ENCODE assay signal across 13 cellular contexts in genomic region chr20:10432079-10432478, GRCh38. TPM values are rescaled to one million over a fixed set of nuclear protein-coding genes. Genes with fewer than 3 reads are reported as not detected.
DNase-seq lines count a peak whose midpoint lies in the region; ATAC-seq and TF ChIP-seq lines count a peak whose summit lies in the region.
"Had no signal": no experiment of that assay in that cellular context is flagged by ENCODE, and none has a peak within 500 bp of the region (broad histone marks: within the 10 kb centered on the region; RNA-seq: fewer than 3 reads in every experiment).

No MANE protein-coding gene starts in this region.

- no peaks in the 10 kb centered on the region for H3K9me3 Mint-ChIP-seq in CD4-positive, alpha-beta T cell
- no peaks in the 10 kb centered on the region for H3K9me3 Mint-ChIP-seq in activated T-helper 1 cell treated with anti-CD3 and anti-CD28 coated beads, Interleukin-12 subunit alpha, Interleukin-12 subunit beta, Interleukin-2, Interleukin-4 antibody, amounts not matched to agents 30 ng/mL and 10 ng/mL and 1 ng/mL, durations not matched to agents 14 hours and 24 hours and 36 hours
- peaks cover 0 to 3% (median 0%) of the 10 kb centered on the region in 7 donors for H3K9me3 Mint-ChIP-seq in naive B cell
- H3K9me3 Mint-ChIP-seq: natural killer cell had no signal

- POLR2A ChIA-PET in CD4-positive, alpha-beta T cell (lab: Charles Lee): no interaction called here

- TF ChIP-seq CTCF in CD4-positive, alpha-beta T cell (IDR thresholded peaks at IDR 0.05): no peak

- CTCF ChIA-PET in CD4-positive, alpha-beta T cell (lab: Charles Lee): no interaction called here

- peaks cover 83% of the 10 kb centered on the region for H3K4me1 Mint-ChIP-seq in CD4-positive, alpha-beta T cell (ENCODE audit: low read depth)
- peaks cover 23% of the 10 kb centered on the region for H3K4me1 Mint-ChIP-seq in activated T-helper 1 cell treated with anti-CD3 and anti-CD28 coated beads, Interleukin-12 subunit alpha, Interleukin-12 subunit beta, Interleukin-2, Interleukin-4 antibody, amounts not matched to agents 30 ng/mL and 10 ng/mL and 1 ng/mL, durations not matched to agents 14 hours and 24 hours and 36 hours (ENCODE audit: low read depth)
- H3K4me1 Mint-ChIP-seq in naive B cell: peaks cover 26 to 53% (median 50%) of the 10 kb centered on the region in 3 donors

- H3K36me3 Mint-ChIP-seq in CD4-positive, alpha-beta T cell (ENCODE audit: low read depth): peaks cover 21% of the 10 kb centered on the region
- no peaks in the 10 kb centered on the region for H3K36me3 Mint-ChIP-seq in activated T-helper 1 cell treated with anti-CD3 and anti-CD28 coated beads, Interleukin-12 subunit alpha, Interleukin-12 subunit beta, Interleukin-2, Interleukin-4 antibody, amounts not matched to agents 30 ng/mL and 10 ng/mL and 1 ng/mL, durations not matched to agents 14 hours and 24 hours and 36 hours (ENCODE audit: low read depth)
- H3K36me3 Mint-ChIP-seq in naive B cell: no peaks in the 10 kb centered on the region
- H3K36me3 Mint-ChIP-seq: natural killer cell had no signal

- intact Hi-C loops in CD4-positive, alpha-beta T cell (cut with DNase I, micrococcal nuclease): loop anchor here (2.0 to 10.0 kb wide), 3 partner anchors 73 to 1465 kb away; partner anchors contain the start of gene ANKEF1 (in 1 of the 2)
- intact Hi-C loops in activated T-helper 1 cell treated with anti-CD3 and anti-CD28 coated beads, Interleukin-12 subunit alpha, Interleukin-12 subunit beta, Interleukin-2, Interleukin-4 antibody, amounts not matched to agents 30 ng/mL and 10 ng/mL and 1 ng/mL, durations not matched to agents 14 hours and 24 hours and 36 hours (cut with micrococcal nuclease): loop anchor here (5.0 kb wide), 1 partner anchor 1460 kb away; no protein-coding TSS in a partner anchor
- intact Hi-C loops in Right ventricle myocardium inferior (cut with DNase I): no loop called here

- H3K27me3 Mint-ChIP-seq in CD4-positive, alpha-beta T cell: no peaks in the 10 kb centered on the region
- no peaks in the 10 kb centered on the region for H3K27me3 Mint-ChIP-seq in activated T-helper 1 cell treated with anti-CD3 and anti-CD28 coated beads, Interleukin-12 subunit alpha, Interleukin-12 subunit beta, Interleukin-2, Interleukin-4 antibody, amounts not matched to agents 30 ng/mL and 10 ng/mL and 1 ng/mL, durations not matched to agents 14 hours and 24 hours and 36 hours (ENCODE audit: insufficient read depth)
- peaks cover 0 to 4% (median 0%) of the 10 kb centered on the region in 3 donors for H3K27me3 Mint-ChIP-seq in naive B cell

- H3K27ac Mint-ChIP-seq in CD4-positive, alpha-beta T cell: peak overlapping the region; percentile 65
- H3K27ac Mint-ChIP-seq in activated T-helper 1 cell treated with anti-CD3 and anti-CD28 coated beads, Interleukin-12 subunit alpha, Interleukin-12 subunit beta, Interleukin-2, Interleukin-4 antibody, amounts not matched to agents 30 ng/mL and 10 ng/mL and 1 ng/mL, durations not matched to agents 14 hours and 24 hours and 36 hours: no peak overlapping the region
- peak overlapping the region in 5 of 6 donors; percentile 1 to 78 (median 48) for H3K27ac Mint-ChIP-seq in naive B cell

- no peaks in the 10 kb centered on the region for H3K9me3 ChIP-seq in CD4-positive, alpha-beta T cell (ENCODE audit: control insufficient read depth, low read length)

- no peak overlapping the region for H3K27ac ChIP-seq in CD4-positive, alpha-beta T cell (ENCODE audit: low read depth, low read length)

- ATAC-seq in CD4-positive, alpha-beta T cell (ENCODE audit: poor library complexity): no peak
- no peak for ATAC-seq in naive B cell (ENCODE audit: low read depth in 2 of 2)
- ATAC-seq in Right ventricle myocardium inferior: no peak
- ATAC-seq: natural killer cell had no signal

- no peaks in the 10 kb centered on the region for H3K27me3 ChIP-seq in CD4-positive, alpha-beta T cell (ENCODE audit: control insufficient read depth, insufficient read depth, low read length)

- no peak for DNase-seq in CD4-positive, alpha-beta T cell
- DNase-seq in HCEC 1CT: peak; percentile 13
- no peak for DNase-seq in activated T-helper 1 cell treated with anti-CD3 and anti-CD28 coated beads, Interleukin-12 subunit alpha, Interleukin-12 subunit beta, Interleukin-2, Interleukin-4 antibody, amounts not matched to agents 30 ng/mL and 10 ng/mL and 1 ng/mL, durations not matched to agents 14 hours and 24 hours and 36 hours (ENCODE audit: low spot score)
- no peak for DNase-seq in naive B cell
- no peak for DNase-seq in mucosa of gallbladder (ENCODE audit: low spot score)
- no peak for DNase-seq in NOMO-1 (lab: John Stamatoyannopoulos, UW; ENCODE audit: unreplicated experiment in 2 of 2)
- DNase-seq in Right ventricle myocardium inferior (ENCODE audit: missing footprints): no peak
- DNase-seq: activated CD8-positive, alpha-beta memory T cell treated with anti-CD3 and anti-CD28 coated beads, Interleukin-2, amount 50 U/mL, for 48 hours; cerebellar nuclear complex; DMS79 treated with DMSO at 0.1 percent for 48 hours; natural killer cell; NCI-H1436 treated with DMSO at 0.1 percent for 48 hours; NCI-H748 treated with DMSO at 0.1 percent for 48 hours had no signal

- peak overlapping the region; percentile 50 for H3K4me3 Mint-ChIP-seq in CD4-positive, alpha-beta T cell
- peak overlapping the region; percentile 17 for H3K4me3 Mint-ChIP-seq in activated T-helper 1 cell treated with anti-CD3 and anti-CD28 coated beads, Interleukin-12 subunit alpha, Interleukin-12 subunit beta, Interleukin-2, Interleukin-4 antibody, amounts not matched to agents 30 ng/mL and 10 ng/mL and 1 ng/mL, durations not matched to agents 14 hours and 24 hours and 36 hours
- H3K4me3 Mint-ChIP-seq in naive B cell: peak overlapping the region in 5 of 8 donors; percentile 29 to 99 (median 73)
- H3K4me3 Mint-ChIP-seq: natural killer cell had no signal

RNA-seq across cellular contexts. Expression of gene MKKS, which starts 1.9 kb away (rescaled TPM):
- under 1 TPM; 0.66 to 0.78 TPM for total RNA-seq in CD4-positive, alpha-beta T cell
- 6.7 and 7.5 TPM in 2 replicates for total RNA-seq in activated T-helper 1 cell treated with anti-CD3 and anti-CD28 coated beads, Interleukin-12 subunit alpha, Interleukin-12 subunit beta, Interleukin-2, Interleukin-4 antibody, amounts not matched to agents 30 ng/mL and 10 ng/mL and 1 ng/mL, durations not matched to agents 14 hours and 24 hours and 36 hours
- 10 to 100 TPM in 5 of 6 donors, 1 to 10 TPM in 1; 8.9 to 27.3 (median 19.7) TPM for polyA plus RNA-seq in naive B cell (ENCODE audit: low read depth in 6 of 6)
- total RNA-seq in mucosa of gallbladder (33.2 TPM), Right ventricle myocardium inferior (27.4 TPM)

RNA-seq across cellular contexts. Expression of gene SLX4IP, which starts 3.0 kb away (rescaled TPM):
- 1 to 10 TPM; 1.6 to 1.8 TPM for total RNA-seq in CD4-positive, alpha-beta T cell
- 5.0 and 5.8 TPM in 2 replicates for total RNA-seq in activated T-helper 1 cell treated with anti-CD3 and anti-CD28 coated beads, Interleukin-12 subunit alpha, Interleukin-12 subunit beta, Interleukin-2, Interleukin-4 antibody, amounts not matched to agents 30 ng/mL and 10 ng/mL and 1 ng/mL, durations not matched to agents 14 hours and 24 hours and 36 hours
- polyA plus RNA-seq in naive B cell (ENCODE audit: low read depth in 6 of 6): 1 to 10 TPM; 1.7 to 3.5 (median 2.5) TPM
- total RNA-seq in mucosa of gallbladder: 11.3 TPM
- 2.8 TPM for total RNA-seq in Right ventricle myocardium inferior

Comparison
In these comparisons a context has a peak if more than half of its experiments do, and no peak if none do; other contexts are left out.
1. H3K4me3 Mint-ChIP-seq: peak in every context shown above with its lines; median percentile 73 in naive B cell; 50 in CD4-positive, alpha-beta T cell; 17 in activated T-helper 1 cell treated with anti-CD3 and anti-CD28 coated beads, Interleukin-12 subunit alpha, Interleukin-12 subunit beta, Interleukin-2, Interleukin-4 antibody, amounts not matched to agents 30 ng/mL and 10 ng/mL and 1 ng/mL, durations not matched to agents 14 hours and 24 hours and 36 hours.